In genomic region chr7:86975449-86975848, GRCh38 we compare ENCODE assay signal across 25 cellular contexts.
DNase-seq lines count a peak whose midpoint lies in the region; ATAC-seq, FAIRE-seq and TF ChIP-seq lines count a peak whose summit lies in the region.
"Had no signal": no experiment of that assay in that cellular context is flagged by ENCODE, and none has a peak within 500 bp of the region (broad histone marks: within the 10 kb centered on the region; RNA-seq: fewer than 3 reads in every experiment).

No MANE protein-coding gene starts in this region.

- H3K79me2 ChIP-seq in GM23338 (replicated peaks; ENCODE audit: insufficient read depth) (peaks cover 87% of the 10 kb centered on the region), H1 (ENCODE audit: control insufficient read depth in 1 of 2, insufficient read depth in 2 of 2, low read length in 2 of 2) (peaks cover 3 to 82% of the 10 kb centered on the region in 2 experiments; a peak in 3 of 4 replicates), trophoblast cell (ENCODE audit: control insufficient read depth, insufficient read depth, low read length, poor library complexity) (no peaks in the 10 kb centered on the region)

- no peak for DNase-seq in CD4-positive, alpha-beta T cell
- no peak for DNase-seq in GM23338 (ENCODE audit: low spot score)
- DNase-seq in H1 (ENCODE audit: low read depth in 1 of 2, low spot score in 2 of 2) = no peak
- DNase-seq in sigmoid colon = no peak
- no peak for DNase-seq in trophoblast cell
- no peak for DNase-seq in sciatic nerve (ENCODE audit: low spot score)
- DNase-seq: CD4-positive, CD25-positive, alpha-beta regulatory T cell; DMS53; H7; HFFc6; MM.1S; NCI-H1092; NCI-H1436 treated with DMSO at 0.1 percent for 48 hours; NCI-H2029 treated with DMSO at 0.1 percent for 48 hours; NCI-H226; NCI-H510A treated with DMSO at 0.1 percent for 48 hours; NCI-H82 had no signal

- H3K18ac ChIP-seq in H1 (ENCODE audit: extremely low read depth, low read length) (no peak overlapping the region), trophoblast cell (ENCODE audit: low read length) (no peak overlapping the region)

- intact Hi-C loops in CD4-positive, alpha-beta T cell (cut with DNase I, micrococcal nuclease) = loop anchor here (5.0 kb wide), 3 partner anchors 48 to 242 kb away; partner anchors contain the start of gene TMEM243 (in 1 of the 2)
- intact Hi-C loops in sigmoid colon (cut with DNase I) (no loop called here), sciatic nerve (cut with DNase I) (no loop called here)

- H3K27ac ChIP-seq in CD4-positive, alpha-beta T cell (ENCODE audit: low read depth, low read length) = no peak overlapping the region
- H3K27ac ChIP-seq in GM23338 (ENCODE audit: low read depth) = 0 out of 2 replicates have a peak overlapping the region, but pooled peaks have one; percentile 1
- H3K27ac ChIP-seq in H1 (ENCODE audit: low read depth, low read length) = no peak overlapping the region
- H3K27ac ChIP-seq in sigmoid colon = peak overlapping the region; percentile 5 to 64 (median 43)
- H3K27ac ChIP-seq in trophoblast cell (ENCODE audit: low read depth, low read length) = no peak overlapping the region
- H3K27ac ChIP-seq: A549, HL-60 had no signal

- H3K4me2 ChIP-seq in GM23338 (0 out of 2 replicates have a peak overlapping the region, but pooled peaks have one; percentile 6), H1 (ENCODE audit: insufficient read depth in 1 of 2, low read depth in 2 of 2, low read length in 2 of 2) (no peak overlapping the region), trophoblast cell (ENCODE audit: low read length) (no peak overlapping the region)
- H3K4me2 ChIP-seq: A549 had no signal

- H3K9me3 ChIP-seq in CD4-positive, alpha-beta T cell (ENCODE audit: control insufficient read depth, low read length) = no peaks in the 10 kb centered on the region
- H3K9me3 ChIP-seq in H1 (ENCODE audit: insufficient read depth in 2 of 2, low read depth in 1 of 2, low read length in 1 of 2) (no peaks in the 10 kb centered on the region), sigmoid colon (no peaks in the 10 kb centered on the region), trophoblast cell (ENCODE audit: insufficient read depth, low read depth, low read length) (no peaks in the 10 kb centered on the region)
- H3K9me3 ChIP-seq: A549 had no signal

- TF ChIP-seq EP300 in H1 (IDR thresholded peaks at IDR 0.05; ENCODE audit: borderline replicate concordance in 1 of 2, low read depth in 2 of 2, low read length in 2 of 2) (no peak), sigmoid colon (IDR thresholded peaks at IDR 0.05) (no peak)

- H3K4me3 Mint-ChIP-seq in CD4-positive, alpha-beta T cell = no peak overlapping the region
- no peak overlapping the region for H3K4me3 Mint-ChIP-seq in GM23338
- H3K4me3 Mint-ChIP-seq: CD4-positive, CD25-positive, alpha-beta regulatory T cell; HFFc6 had no signal

- H3K56ac ChIP-seq in H1 (replicated peaks; ENCODE audit: insufficient read length, low read depth, low read length) = no peak overlapping the region

- no peak overlapping the region for H2BK15ac ChIP-seq in H1 (ENCODE audit: low read length)

- POLR2A ChIA-PET in CD4-positive, alpha-beta T cell (lab: Charles Lee) = interaction anchor here (0.6 kb wide), 1 partner anchor 14 kb away, joined by 3 read pairs; no protein-coding TSS in a partner anchor
- POLR2A ChIA-PET in H1 (lab: Charles Lee; ENCODE audit: partially characterized antibody) = interaction anchor here (1.5 kb wide), 1 partner anchor 25 kb away, joined by 4 read pairs; no protein-coding TSS in a partner anchor

- H4K8ac ChIP-seq in H1 (ENCODE audit: extremely low read depth, insufficient read depth, low read length) (no peak overlapping the region), trophoblast cell (ENCODE audit: low read depth, low read length) (no peak overlapping the region)

- CTCF ChIA-PET in CD4-positive, alpha-beta T cell (lab: Charles Lee) = no interaction called here
- CTCF ChIA-PET in H1 (lab: Charles Lee; ENCODE audit: partially characterized antibody) = interaction anchor here (1.4 to 2.3 kb wide), 2 partner anchors 20 to 162 kb away, joined by 3 to 5 read pairs; no protein-coding TSS in a partner anchor

- H3K9ac ChIP-seq in H1 (replicated peaks in 1 of 4; ENCODE audit: extremely low read depth in 1 of 4, low read depth in 3 of 4, low read length in 3 of 4) = no peak overlapping the region
- no peak overlapping the region for H3K9ac ChIP-seq in trophoblast cell (ENCODE audit: low read length)

- 80% methylated on average over 1 of the region's 1 CpG; no CpG with 5 or more reads in 1 of the 2 experiments for WGBS in H1 (ENCODE audit: extremely low coverage in 1 of 2, insufficient coverage in 1 of 2, insufficient read length in 1 of 2, insufficient replicate concordance in 2 of 2, low coverage in 1 of 2, low lambda C conversion rate in 2 of 2, missing lambda C conversion rate in 1 of 2), 2 experiments
- WGBS in sigmoid colon, 2 donors = 93 to 96% methylated on average over 1 of the region's 1 CpG
- no CpG with 5 or more reads among the region's 1 CpG for WGBS in trophoblast cell (ENCODE audit: extremely low coverage, insufficient coverage, insufficient read length)

- H4K20me1 ChIP-seq in GM23338 (replicated peaks; ENCODE audit: insufficient read depth) = no peaks in the 10 kb centered on the region; the same call in 1 of the 2 replicates
- peaks cover 0 to 5% of the 10 kb centered on the region in 2 experiments for H4K20me1 ChIP-seq in H1 (replicated peaks in 1 of 2; ENCODE audit: control insufficient read depth in 1 of 2, insufficient read depth in 2 of 2, low read length in 2 of 2)

- H3K4me1 ChIP-seq in GM23338 (ENCODE audit: insufficient read depth) = peaks cover 9% of the 10 kb centered on the region; the same call in 1 of the 2 replicates
- H3K4me1 ChIP-seq in H1 (replicated peaks in 1 of 4; ENCODE audit: control insufficient read depth in 3 of 4, insufficient read depth in 4 of 4, low read length in 3 of 4) = peaks cover 0 to 10% (median 0%) of the 10 kb centered on the region in 4 experiments; a peak in 3 of 7 replicates
- H3K4me1 ChIP-seq in sigmoid colon = peaks cover 0 to 3% (median 0%) of the 10 kb centered on the region in 4 donors
- H3K4me1 ChIP-seq in trophoblast cell (ENCODE audit: control insufficient read depth in 1 of 2, insufficient read depth in 2 of 2, low read length in 2 of 2) = no peaks in the 10 kb centered on the region
- H3K4me1 ChIP-seq: A549 had no signal

- FAIRE-seq in H1 (lab: Jason Lieb, UNC) = no peak
- FAIRE-seq: A549, GM19239, HepG2, K562 had no signal

- H3K27ac Mint-ChIP-seq in CD4-positive, alpha-beta T cell = peak overlapping the region; percentile 57
- H3K27ac Mint-ChIP-seq in GM23338 = no peak overlapping the region
- H3K27ac Mint-ChIP-seq: HFFc6 had no signal

- no peaks in the 10 kb centered on the region for H3K36me3 ChIP-seq in GM23338 (ENCODE audit: insufficient read depth)
- no peaks in the 10 kb centered on the region for H3K36me3 ChIP-seq in H1 (ENCODE audit: control insufficient read depth in 2 of 4, insufficient read depth in 4 of 4, low read length in 3 of 4)
- H3K36me3 ChIP-seq in sigmoid colon = no peaks in the 10 kb centered on the region
- H3K36me3 ChIP-seq in trophoblast cell (ENCODE audit: control insufficient read depth in 1 of 2, insufficient read depth in 2 of 2, low read length in 2 of 2) = no peaks in the 10 kb centered on the region

- H3K79me1 ChIP-seq in H1 (ENCODE audit: low read depth, low read length) (peaks cover 4% of the 10 kb centered on the region; the same call in 1 of the 2 replicates), trophoblast cell (ENCODE audit: low read length) (no peaks in the 10 kb centered on the region)

- H3K4me3 ChIP-seq in GM23338 (no peak overlapping the region), H1 (ENCODE audit: extremely low read depth in 1 of 4, insufficient read depth in 2 of 4, low read depth in 3 of 4, low read length in 4 of 4) (no peak overlapping the region), sigmoid colon (no peak overlapping the region), trophoblast cell (ENCODE audit: low read depth, low read length) (no peak overlapping the region)
- H3K4me3 ChIP-seq: A549, K562 had no signal

- TF ChIP-seq CTCF in CD4-positive, alpha-beta T cell (IDR thresholded peaks at IDR 0.05) = no peak
- no peak for TF ChIP-seq CTCF in GM23338 (conservative IDR thresholded peaks at IDR 0.05; ENCODE audit: low read depth in 2 of 2)
- no peak for TF ChIP-seq CTCF in H1 (IDR thresholded peaks at IDR 0.05; ENCODE audit: control extremely low read depth in 1 of 3, insufficient read depth in 1 of 3, low read depth in 1 of 3, low read length in 3 of 3)
- TF ChIP-seq CTCF in sigmoid colon (IDR thresholded peaks at IDR 0.05) = no peak

- H2BK12ac ChIP-seq in H1 (ENCODE audit: low read depth, low read length) (no peak overlapping the region), trophoblast cell (ENCODE audit: low read length) (no peak overlapping the region)

- no peak overlapping the region for H4K91ac ChIP-seq in H1 (replicated peaks; ENCODE audit: insufficient read length, low read length)
- no peak overlapping the region for H4K91ac ChIP-seq in trophoblast cell (ENCODE audit: low read depth, low read length)

- H2BK5ac ChIP-seq in H1 (ENCODE audit: low read depth, low read length) (no peak overlapping the region), trophoblast cell (ENCODE audit: low read depth, low read length, poor library complexity) (no peak overlapping the region)

- no peak for TF ChIP-seq RAD21 in H1 (IDR thresholded peaks at IDR 0.05 in 1 of 2, conservative IDR thresholded peaks at IDR 0.05 in 1 of 2; ENCODE audit: low read depth in 2 of 2, low read length in 2 of 2)

- ATAC-seq in CD4-positive, alpha-beta T cell (ENCODE audit: poor library complexity) = no peak
- peak; percentile 31; the same call in 1 of the 3 replicates for ATAC-seq in GM23338
- no peak for ATAC-seq in sciatic nerve
- no peak for ATAC-seq in GM21390 (IDR thresholded peaks at IDR 0.05; ENCODE audit: unreplicated experiment)
- ATAC-seq: A549, HepG2, K562, Panc1, SK-N-SH treated with all-trans-retinoic acid at 6 μM for 48 hours had no signal

- H3K14ac ChIP-seq in H1 (ENCODE audit: insufficient read length) (no peak overlapping the region), trophoblast cell (ENCODE audit: low read length) (no peak overlapping the region)

- no peak overlapping the region for H3K4ac ChIP-seq in H1 (replicated peaks; ENCODE audit: insufficient read length, low read depth, low read length)
- no peak overlapping the region for H3K4ac ChIP-seq in trophoblast cell (ENCODE audit: low read depth, low read length)

- no peaks in the 10 kb centered on the region for H3F3A ChIP-seq in GM23338 (replicated peaks; ENCODE audit: low read depth)

- no peaks in the 10 kb centered on the region for H3K27me3 ChIP-seq in CD4-positive, alpha-beta T cell (ENCODE audit: control insufficient read depth, insufficient read depth, low read length)
- H3K27me3 ChIP-seq in GM23338 (ENCODE audit: insufficient read depth) (no peaks in the 10 kb centered on the region), H1 (replicated peaks in 1 of 4; ENCODE audit: control insufficient read depth in 3 of 4, extremely low read depth in 1 of 4, insufficient read depth in 3 of 4, low read length in 3 of 4) (no peaks in the 10 kb centered on the region), sigmoid colon (no peaks in the 10 kb centered on the region), trophoblast cell (ENCODE audit: insufficient read depth, low read length) (no peaks in the 10 kb centered on the region)

- H3K9me2 ChIP-seq in GM23338 (ENCODE audit: insufficient read depth) = no peaks in the 10 kb centered on the region; the same call in 1 of the 2 replicates

- H3K36me3 Mint-ChIP-seq in CD4-positive, alpha-beta T cell (ENCODE audit: low read depth) = no peaks in the 10 kb centered on the region
- no peaks in the 10 kb centered on the region; the same call in 2 of the 3 replicates for H3K36me3 Mint-ChIP-seq in GM23338 (ENCODE audit: low read depth)
- H3K36me3 Mint-ChIP-seq: CD4-positive, CD25-positive, alpha-beta regulatory T cell had no signal

- H3K23ac ChIP-seq in H1 (ENCODE audit: insufficient read length) (no peak overlapping the region), trophoblast cell (ENCODE audit: low read length) (no peak overlapping the region)

- H2AK5ac ChIP-seq in H1 (ENCODE audit: low read depth, low read length) (no peak overlapping the region), trophoblast cell (ENCODE audit: low read length) (no peak overlapping the region)

- H2AFZ ChIP-seq in GM23338 (no peak overlapping the region), H1 (ENCODE audit: low read length) (no peak overlapping the region), trophoblast cell (ENCODE audit: insufficient read depth, low read length, poor library complexity) (no peak overlapping the region)

- H3K23me2 ChIP-seq in H1 (ENCODE audit: low read depth, low read length) = no peaks in the 10 kb centered on the region; the same call in 1 of the 2 replicates

- H3K9me3 Mint-ChIP-seq in CD4-positive, alpha-beta T cell = no peaks in the 10 kb centered on the region
- no peaks in the 10 kb centered on the region for H3K9me3 Mint-ChIP-seq in GM23338
- H3K9me3 Mint-ChIP-seq: CD4-positive, CD25-positive, alpha-beta regulatory T cell had no signal

- no peak overlapping the region for H4K12ac ChIP-seq in trophoblast cell (ENCODE audit: low read depth, low read length)

- H3K27me3 Mint-ChIP-seq in CD4-positive, alpha-beta T cell = no peaks in the 10 kb centered on the region
- peaks cover 2% of the 10 kb centered on the region for H3K27me3 Mint-ChIP-seq in GM23338 (ENCODE audit: insufficient read depth, low read depth, poor library complexity)

- peaks cover 58% of the 10 kb centered on the region for H3K4me1 Mint-ChIP-seq in CD4-positive, alpha-beta T cell (ENCODE audit: low read depth)
- peaks cover 32% of the 10 kb centered on the region for H3K4me1 Mint-ChIP-seq in GM23338

- H2BK120ac ChIP-seq in H1 (replicated peaks; ENCODE audit: low read depth, low read length) = no peak overlapping the region
- H2BK120ac ChIP-seq in trophoblast cell (ENCODE audit: insufficient read depth, low read length, poor library complexity) = no peak overlapping the region

- H4K5ac ChIP-seq in H1 (ENCODE audit: insufficient read length, low read depth, low read length) = no peak overlapping the region

- no peak for TF ChIP-seq POLR2A in H1 (IDR thresholded peaks at IDR 0.05; ENCODE audit: control extremely low read depth in 1 of 2, low read depth in 2 of 2, low read length in 2 of 2)
- TF ChIP-seq POLR2A in sigmoid colon (IDR thresholded peaks at IDR 0.05) = no peak

- H2BK20ac ChIP-seq in H1 (ENCODE audit: low read length) = no peak overlapping the region

Comparison
In these comparisons a context has a peak if more than half of its experiments do, and no peak if none do; other contexts are left out.
1. H3K27ac ChIP-seq: peak in GM23338 (single experiment) and sigmoid colon (4 of 4); none in CD4-positive, alpha-beta T cell (single experiment), H1 (single experiment) and trophoblast cell (single experiment).
2. intact Hi-C loops: an anchor here in CD4-positive, alpha-beta T cell (5.0 kb wide); none called in sigmoid colon and sciatic nerve.